9 cellular contexts compared by ENCODE assay signal in the genomic region with DNA sequence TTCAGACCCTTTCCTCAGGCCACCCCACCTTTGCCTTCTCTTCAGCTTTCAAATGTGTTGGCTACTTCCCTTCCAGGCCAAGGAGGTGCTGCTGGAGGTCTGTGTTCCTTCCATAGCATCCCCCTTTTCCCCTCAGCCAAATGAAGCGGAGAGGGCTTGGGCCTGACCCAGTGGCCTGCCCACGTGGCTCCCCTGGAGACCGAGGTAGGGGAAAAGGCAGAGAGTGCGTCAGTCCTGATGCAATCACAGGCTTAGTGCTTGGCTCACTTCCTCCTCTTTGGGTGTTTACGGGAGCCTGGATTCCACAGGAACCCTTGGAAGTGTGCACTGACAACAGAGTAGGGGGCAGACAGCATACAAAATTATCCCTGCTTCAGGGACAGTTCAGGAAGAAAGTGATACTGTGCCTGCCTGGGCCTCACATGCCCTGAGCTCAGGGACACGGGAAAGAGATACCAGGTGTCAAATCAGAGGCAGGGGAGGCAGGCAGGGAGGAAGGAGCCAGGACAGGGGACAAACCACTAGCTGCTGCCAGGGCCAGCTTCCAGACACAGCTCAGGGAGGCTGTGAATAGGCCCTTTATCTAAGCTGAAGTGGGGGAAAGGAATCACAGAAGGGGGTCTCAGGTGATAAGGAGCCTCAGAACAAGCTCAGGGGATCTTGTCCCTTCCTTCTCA. TPM values are rescaled to one million over a fixed set of nuclear protein-coding genes. Genes with fewer than 3 reads are reported as not detected.
A peak's percentile ranks its signal among the peaks of the same experiment; 100 is the strongest.
DNase-seq lines count a peak whose midpoint lies in the region; ATAC-seq lines count a peak whose summit lies in the region.
"Had no signal": no experiment of that assay in that cellular context is flagged by ENCODE, and none has a peak within 500 bp of the region (broad histone marks: within the 10 kb centered on the region; RNA-seq: fewer than 3 reads in every experiment).

No MANE protein-coding gene starts in this region.

- no peaks in the 10 kb centered on the region for H3K9me3 ChIP-seq in esophagus (ENCODE audit: control insufficient read depth in 2 of 2, insufficient read depth in 1 of 2, low read depth in 1 of 2, low read length in 1 of 2)

- peak overlapping the region; percentile 89 to 96 for H3K27ac ChIP-seq in esophagus (ENCODE audit: low read depth in 2 of 2, low read length in 1 of 2)
- H3K27ac ChIP-seq: 22Rv1 had no signal

- no peaks in the 10 kb centered on the region for H3K36me3 ChIP-seq in esophagus (ENCODE audit: control insufficient read depth in 2 of 2, insufficient read depth in 2 of 2, low read length in 1 of 2)

- no peak overlapping the region for H3K4me3 ChIP-seq in esophagus (ENCODE audit: low read depth in 1 of 2, low read length in 2 of 2)

- H3K27me3 ChIP-seq in esophagus (ENCODE audit: control insufficient read depth in 1 of 2, insufficient read depth in 2 of 2, low read length in 2 of 2) = no peaks in the 10 kb centered on the region

- DNase-seq in DMS53 (lab: John Stamatoyannopoulos, UW) = peak; percentile 41
- DNase-seq in DMS53 treated with DMSO at 0.1 percent for 48 hours (lab: John Stamatoyannopoulos, UW; ENCODE audit: unreplicated experiment) = no peak
- peak; percentile 81 for DNase-seq in SKM-1 treated with dmso at 0.1 percent for 144 hours (lab: John Stamatoyannopoulos, UW; ENCODE audit: unreplicated experiment)
- DNase-seq in myocyte (ENCODE audit: low read depth) = peak; percentile 66
- no peak for DNase-seq in NCI-H146 treated with DMSO at 0.1 percent for 48 hours (lab: John Stamatoyannopoulos, UW; ENCODE audit: unreplicated experiment)

- H3K4me1 ChIP-seq in esophagus (ENCODE audit: control insufficient read depth in 2 of 2, insufficient read depth in 2 of 2, low read length in 1 of 2) = peaks cover 0 to 14% of the 10 kb centered on the region in 2 donors

- ATAC-seq in GM19455 (IDR thresholded peaks at IDR 0.05; ENCODE audit: unreplicated experiment) (no peak), GM18517 (IDR thresholded peaks at IDR 0.05; ENCODE audit: unreplicated experiment) (no peak)

- WGBS in esophagus, 2 donors = 18 to 39% methylated on average over 6 of the region's 6 CpGs

RNA-seq across cellular contexts. Expression of gene PTP4A2, which starts 16.6 kb away (rescaled TPM):
- polyA plus RNA-seq in esophagus = 10 to 100 TPM; 40.6 to 45.5 TPM
- 248 and 298 TPM in 2 replicates for total RNA-seq in myocyte
- polyA plus RNA-seq in myocyte (2012) = 228 TPM

RNA-seq across cellular contexts. Expression of gene KHDRBS1, which starts 58.9 kb away (rescaled TPM):
- polyA plus RNA-seq in esophagus = 10 to 100 TPM; 55.1 to 63.4 TPM
- total RNA-seq in myocyte = 44.3 and 45.2 TPM in 2 replicates
- 55.9 TPM for polyA plus RNA-seq in myocyte (2012)

Comparison
In these comparisons a context has a peak if more than half of its experiments do, and no peak if none do; other contexts are left out.
1. DNase-seq: peak in DMS53 (single experiment), SKM-1 treated with dmso at 0.1 percent for 144 hours (single experiment) and myocyte (single experiment); none in DMS53 treated with DMSO at 0.1 percent for 48 hours (single experiment) and NCI-H146 treated with DMSO at 0.1 percent for 48 hours (single experiment).